Comparison of ENCODE assay signal across 6 cellular contexts in genomic region chr17:70324031-70324430, GRCh38.
"Had no signal": no experiment of that assay in that cellular context is flagged by ENCODE, and none has a peak within 500 bp of the region (broad histone marks: within the 10 kb centered on the region; RNA-seq: fewer than 3 reads in every experiment).

No MANE protein-coding gene starts in this region.

- H3K4me2 ChIP-seq: GM23338 had no signal

- H3K36me3 Mint-ChIP-seq: IgD-negative memory B cell had no signal

- ATAC-seq: GM23338 had no signal

- H2AFZ ChIP-seq: GM23338 had no signal

- DNase-seq: H9, HCEC 1CT, HFFc6, KBM-7 had no signal

- H3K4me3 Mint-ChIP-seq: GM23338, H9, HFFc6, IgD-negative memory B cell had no signal

- H3K27ac Mint-ChIP-seq: GM23338, H9, HFFc6, IgD-negative memory B cell had no signal

- H3K4me1 Mint-ChIP-seq: H9, IgD-negative memory B cell had no signal

- H3K9me3 Mint-ChIP-seq: GM23338, H9 had no signal

- H3K4me3 ChIP-seq: GM23338 had no signal

- H3K27me3 Mint-ChIP-seq: IgD-negative memory B cell had no signal
